2 cellular contexts compared by ENCODE assay signal in genomic region chr11:68039526-68040086, GRCh38.
TF ChIP-seq lines count a peak whose summit lies in the region.

No MANE protein-coding gene starts in this region.

TF ChIP-seq in SK-N-SH, 30 proteins besides CTCF, POLR2A, EP300 and RAD21 (continued from another document):
- TF ChIP-seq, protein P1, sequence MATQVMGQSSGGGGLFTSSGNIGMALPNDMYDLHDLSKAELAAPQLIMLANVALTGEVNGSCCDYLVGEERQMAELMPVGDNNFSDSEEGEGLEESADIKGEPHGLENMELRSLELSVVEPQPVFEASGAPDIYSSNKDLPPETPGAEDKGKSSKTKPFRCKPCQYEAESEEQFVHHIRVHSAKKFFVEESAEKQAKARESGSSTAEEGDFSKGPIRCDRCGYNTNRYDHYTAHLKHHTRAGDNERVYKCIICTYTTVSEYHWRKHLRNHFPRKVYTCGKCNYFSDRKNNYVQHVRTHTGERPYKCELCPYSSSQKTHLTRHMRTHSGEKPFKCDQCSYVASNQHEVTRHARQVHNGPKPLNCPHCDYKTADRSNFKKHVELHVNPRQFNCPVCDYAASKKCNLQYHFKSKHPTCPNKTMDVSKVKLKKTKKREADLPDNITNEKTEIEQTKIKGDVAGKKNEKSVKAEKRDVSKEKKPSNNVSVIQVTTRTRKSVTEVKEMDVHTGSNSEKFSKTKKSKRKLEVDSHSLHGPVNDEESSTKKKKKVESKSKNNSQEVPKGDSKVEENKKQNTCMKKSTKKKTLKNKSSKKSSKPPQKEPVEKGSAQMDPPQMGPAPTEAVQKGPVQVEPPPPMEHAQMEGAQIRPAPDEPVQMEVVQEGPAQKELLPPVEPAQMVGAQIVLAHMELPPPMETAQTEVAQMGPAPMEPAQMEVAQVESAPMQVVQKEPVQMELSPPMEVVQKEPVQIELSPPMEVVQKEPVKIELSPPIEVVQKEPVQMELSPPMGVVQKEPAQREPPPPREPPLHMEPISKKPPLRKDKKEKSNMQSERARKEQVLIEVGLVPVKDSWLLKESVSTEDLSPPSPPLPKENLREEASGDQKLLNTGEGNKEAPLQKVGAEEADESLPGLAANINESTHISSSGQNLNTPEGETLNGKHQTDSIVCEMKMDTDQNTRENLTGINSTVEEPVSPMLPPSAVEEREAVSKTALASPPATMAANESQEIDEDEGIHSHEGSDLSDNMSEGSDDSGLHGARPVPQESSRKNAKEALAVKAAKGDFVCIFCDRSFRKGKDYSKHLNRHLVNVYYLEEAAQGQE (IDR thresholded peaks at IDR 0.05; ENCODE audit: low read depth, low read length) = no peak
- TF ChIP-seq USF1 (IDR thresholded peaks at IDR 0.05; ENCODE audit: borderline replicate concordance, low read depth) (no peak), FOSL2 (IDR thresholded peaks at IDR 0.05; ENCODE audit: borderline replicate concordance, low read depth) (no peak), CHD2 (IDR thresholded peaks at IDR 0.05; ENCODE audit: low read length, partially characterized antibody) (no peak), ELF1 (IDR thresholded peaks at IDR 0.05) (no peak)
- TF ChIP-seq, protein P2, sequence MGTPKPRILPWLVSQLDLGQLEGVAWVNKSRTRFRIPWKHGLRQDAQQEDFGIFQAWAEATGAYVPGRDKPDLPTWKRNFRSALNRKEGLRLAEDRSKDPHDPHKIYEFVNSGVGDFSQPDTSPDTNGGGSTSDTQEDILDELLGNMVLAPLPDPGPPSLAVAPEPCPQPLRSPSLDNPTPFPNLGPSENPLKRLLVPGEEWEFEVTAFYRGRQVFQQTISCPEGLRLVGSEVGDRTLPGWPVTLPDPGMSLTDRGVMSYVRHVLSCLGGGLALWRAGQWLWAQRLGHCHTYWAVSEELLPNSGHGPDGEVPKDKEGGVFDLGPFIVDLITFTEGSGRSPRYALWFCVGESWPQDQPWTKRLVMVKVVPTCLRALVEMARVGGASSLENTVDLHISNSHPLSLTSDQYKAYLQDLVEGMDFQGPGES (IDR thresholded peaks at IDR 0.05; ENCODE audit: low read depth, low read length) = no peak

TF ChIP-seq in SK-N-SH treated with all-trans-retinoic acid at 6 μM for 48 hours, 23 proteins besides CTCF, POLR2A, EP300 and RAD21 (continued from another document):
- TF ChIP-seq, protein P3, sequence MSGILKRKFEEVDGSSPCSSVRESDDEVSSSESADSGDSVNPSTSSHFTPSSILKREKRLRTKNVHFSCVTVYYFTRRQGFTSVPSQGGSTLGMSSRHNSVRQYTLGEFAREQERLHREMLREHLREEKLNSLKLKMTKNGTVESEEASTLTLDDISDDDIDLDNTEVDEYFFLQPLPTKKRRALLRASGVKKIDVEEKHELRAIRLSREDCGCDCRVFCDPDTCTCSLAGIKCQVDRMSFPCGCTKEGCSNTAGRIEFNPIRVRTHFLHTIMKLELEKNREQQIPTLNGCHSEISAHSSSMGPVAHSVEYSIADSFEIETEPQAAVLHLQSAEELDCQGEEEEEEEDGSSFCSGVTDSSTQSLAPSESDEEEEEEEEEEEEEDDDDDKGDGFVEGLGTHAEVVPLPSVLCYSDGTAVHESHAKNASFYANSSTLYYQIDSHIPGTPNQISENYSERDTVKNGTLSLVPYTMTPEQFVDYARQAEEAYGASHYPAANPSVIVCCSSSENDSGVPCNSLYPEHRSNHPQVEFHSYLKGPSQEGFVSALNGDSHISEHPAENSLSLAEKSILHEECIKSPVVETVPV (CRISPR knock-in tag; IDR thresholded peaks at IDR 0.05) = no peak
- TF ChIP-seq CSDC2 (CRISPR knock-in tag; IDR thresholded peaks at IDR 0.05) = no peak
- no peak for TF ChIP-seq BACH2 (CRISPR knock-in tag; IDR thresholded peaks at IDR 0.05; ENCODE audit: borderline replicate concordance)
- no peak for TF ChIP-seq PPARA (CRISPR knock-in tag; IDR thresholded peaks at IDR 0.05; ENCODE audit: borderline replicate concordance)
- TF ChIP-seq ZNF8 (CRISPR knock-in tag; IDR thresholded peaks at IDR 0.05) = no peak
- TF ChIP-seq ZC3H10 (CRISPR knock-in tag; IDR thresholded peaks at IDR 0.05) = no peak
- TF ChIP-seq ZNF565 (CRISPR knock-in tag; conservative IDR thresholded peaks at IDR 0.05; ENCODE audit: low read depth) = no peak
- TF ChIP-seq TOX (CRISPR knock-in tag; IDR thresholded peaks at IDR 0.05; ENCODE audit: borderline replicate concordance) = no peak
- TF ChIP-seq CREB5 (CRISPR knock-in tag; IDR thresholded peaks at IDR 0.05; ENCODE audit: low read depth) = no peak
- TF ChIP-seq ESRRG (CRISPR knock-in tag; IDR thresholded peaks at IDR 0.05) = no peak
- no peak for TF ChIP-seq RARB (CRISPR knock-in tag; IDR thresholded peaks at IDR 0.05)
